22 cellular contexts compared by ENCODE assay signal in genomic region chr10:75181073-75181472, GRCh38. TPM values are rescaled to one million over a fixed set of nuclear protein-coding genes. Genes with fewer than 3 reads are reported as not detected.
A peak's percentile ranks its signal among the peaks of the same experiment; 100 is the strongest.
DNase-seq lines count a peak whose midpoint lies in the region; ATAC-seq and TF ChIP-seq lines count a peak whose summit lies in the region.
"Had no signal": no experiment of that assay in that cellular context is flagged by ENCODE, and none has a peak within 500 bp of the region (broad histone marks: within the 10 kb centered on the region; RNA-seq: fewer than 3 reads in every experiment).

No MANE protein-coding gene starts in this region.

- no peak for TF ChIP-seq CTCF in activated CD8-positive, alpha-beta T cell treated with anti-CD3 and anti-CD28 coated beads for 36 hours (IDR thresholded peaks at IDR 0.05)
- no peak for TF ChIP-seq CTCF in ovary (IDR thresholded peaks at IDR 0.05)

- H3K4ac ChIP-seq in mesenchymal stem cell (ENCODE audit: low read depth in 1 of 2, low read length in 2 of 2) = no peak overlapping the region

- H3K27ac ChIP-seq in CD4-positive, alpha-beta memory T cell (ENCODE audit: low read depth, low read length) = no peak overlapping the region
- H3K27ac ChIP-seq in mesenchymal stem cell (ENCODE audit: low read length, poor library complexity, severe bottlenecking) (no peak overlapping the region), ovary (peak overlapping the region in 1 of 2 donors; percentile 51)
- H3K27ac ChIP-seq: prostate gland, suprapubic skin had no signal

- H3K27me3 Mint-ChIP-seq in activated CD8-positive, alpha-beta T cell treated with anti-CD3 and anti-CD28 coated beads for 36 hours = no peaks in the 10 kb centered on the region
- no peaks in the 10 kb centered on the region for H3K27me3 Mint-ChIP-seq in activated CD8-positive, alpha-beta T cell treated with anti-CD3 and anti-CD28 coated beads, Interleukin-2, amount 10 ng/mL, durations not matched to agents 7 days and 5 days (ENCODE audit: low read depth)
- no peaks in the 10 kb centered on the region for H3K27me3 Mint-ChIP-seq in CD4-positive, alpha-beta memory T cell
- H3K27me3 Mint-ChIP-seq in activated T-helper 17 cell treated with anti-CD3 and anti-CD28 coated beads, Interleukin-2, amount 50 U/mL, for 72 hours = no peaks in the 10 kb centered on the region
- H3K27me3 Mint-ChIP-seq: activated naive CD4-positive, alpha-beta T cell treated with anti-CD3 and anti-CD28 coated beads, Interleukin-2, amount 10 ng/mL, durations not matched to agents 7 days and 5 days; B cell had no signal

- no peak overlapping the region for H4K8ac ChIP-seq in mesenchymal stem cell (ENCODE audit: low read length)

- H3K18ac ChIP-seq in mesenchymal stem cell (ENCODE audit: low read depth in 1 of 2, low read length in 2 of 2) = no peak overlapping the region

- CTCF ChIA-PET in activated CD8-positive, alpha-beta T cell treated with anti-CD3 and anti-CD28 coated beads for 36 hours (lab: Charles Lee) = interaction anchor here (1.0 to 1.3 kb wide), 4 partner anchors 45 to 68 kb away, joined by 3 to 4 read pairs (median 4); partner anchors contain the start of gene COMTD1
- CTCF ChIA-PET in activated CD8-positive, alpha-beta T cell treated with anti-CD3 and anti-CD28 coated beads, Interleukin-2, amount 10 ng/mL, durations not matched to agents 7 days and 5 days (lab: Charles Lee) = interaction anchor here (1.5 to 16.6 kb wide), 2 partner anchors 30 to 51 kb away, joined by 4 to 279 read pairs; partner anchors contain the start of genes COMTD1 and VDAC2
- CTCF ChIA-PET in CD4-positive, alpha-beta memory T cell (lab: Charles Lee; ENCODE audit: partially characterized antibody) = interaction anchor here (12.5 kb wide), 1 partner anchor 49 kb away, joined by 399 read pairs; the partner anchor contains the start of gene COMTD1

- H3K79me1 ChIP-seq in mesenchymal stem cell (replicated peaks; ENCODE audit: low read length, poor library complexity, severe bottlenecking) = peaks cover 16% of the 10 kb centered on the region

- H2BK5ac ChIP-seq in mesenchymal stem cell (ENCODE audit: low read depth, low read length, poor library complexity, severe bottlenecking) = no peak overlapping the region

- intact Hi-C loops in activated CD8-positive, alpha-beta T cell treated with anti-CD3 and anti-CD28 coated beads for 36 hours (cut with micrococcal nuclease) = no loop called here
- intact Hi-C loops in CD4-positive, alpha-beta memory T cell (cut with micrococcal nuclease) = no loop called here
- intact Hi-C loops in ovary (cut with DNase I) = loop anchor here in 1 of 4 donors (10.0 kb wide), 1 partner anchor 54 kb away; the partner anchor contains the start of gene COMTD1

- TF ChIP-seq EP300 in ovary (IDR thresholded peaks at IDR 0.05) = no peak

- ATAC-seq in activated CD8-positive, alpha-beta T cell treated with anti-CD3 and anti-CD28 coated beads for 36 hours = peak; percentile 79
- no peak for ATAC-seq in activated CD8-positive, alpha-beta T cell treated with anti-CD3 and anti-CD28 coated beads, Interleukin-2, amount 10 ng/mL, durations not matched to agents 7 days and 5 days
- ATAC-seq in activated T-helper 17 cell treated with anti-CD3 and anti-CD28 coated beads, Interleukin-2, amount 50 U/mL, for 72 hours (replicated peaks) = peak; percentile 87

- H2BK120ac ChIP-seq in mesenchymal stem cell (ENCODE audit: low read depth, low read length) = no peak overlapping the region

- POLR2A ChIA-PET in activated CD8-positive, alpha-beta T cell treated with anti-CD3 and anti-CD28 coated beads for 36 hours (lab: Charles Lee) = no interaction called here
- POLR2A ChIA-PET in activated CD8-positive, alpha-beta T cell treated with anti-CD3 and anti-CD28 coated beads, Interleukin-2, amount 10 ng/mL, durations not matched to agents 7 days and 5 days (lab: Charles Lee) = interaction anchor here (0.6 kb wide), 1 partner anchor 29 kb away, joined by 4 read pairs; no protein-coding TSS in a partner anchor
- POLR2A ChIA-PET in CD4-positive, alpha-beta memory T cell (lab: Charles Lee; ENCODE audit: partially characterized antibody) = no interaction called here

- peaks cover 1% of the 10 kb centered on the region for H3K36me3 ChIP-seq in CD4-positive, alpha-beta memory T cell (ENCODE audit: insufficient read depth, low read length)
- H3K36me3 ChIP-seq in mesenchymal stem cell (ENCODE audit: control insufficient read depth in 1 of 2, insufficient read depth in 2 of 2, low read depth in 1 of 2, low read length in 2 of 2) = peaks cover 8 to 35% of the 10 kb centered on the region in 2 experiments
- no peaks in the 10 kb centered on the region for H3K36me3 ChIP-seq in ovary
- H3K36me3 ChIP-seq: prostate gland had no signal

- no peak overlapping the region for H4K91ac ChIP-seq in mesenchymal stem cell (ENCODE audit: low read length)

- no peak overlapping the region for H3K4me3 ChIP-seq in CD4-positive, alpha-beta memory T cell (ENCODE audit: low read length in 2 of 2)
- H3K4me3 ChIP-seq in mesenchymal stem cell (ENCODE audit: insufficient read depth in 1 of 2, low read depth in 1 of 2, low read length in 2 of 2) = peak overlapping the region in 1 of 2 experiments; percentile 20
- no peak overlapping the region for H3K4me3 ChIP-seq in ovary
- H3K4me3 ChIP-seq: dorsolateral prefrontal cortex, prostate gland, suprapubic skin, vagina had no signal

- no peak overlapping the region for H2BK15ac ChIP-seq in mesenchymal stem cell (ENCODE audit: low read depth, poor library complexity, severe bottlenecking)

- peaks cover 19% of the 10 kb centered on the region for H3K36me3 Mint-ChIP-seq in activated CD8-positive, alpha-beta T cell treated with anti-CD3 and anti-CD28 coated beads for 36 hours (ENCODE audit: low read depth)
- H3K36me3 Mint-ChIP-seq in activated CD8-positive, alpha-beta T cell treated with anti-CD3 and anti-CD28 coated beads, Interleukin-2, amount 10 ng/mL, durations not matched to agents 7 days and 5 days (ENCODE audit: low read depth) = peaks cover 34% of the 10 kb centered on the region
- H3K36me3 Mint-ChIP-seq in CD4-positive, alpha-beta memory T cell = peaks cover 14 to 35% of the 10 kb centered on the region in 2 donors
- H3K36me3 Mint-ChIP-seq in activated T-helper 17 cell treated with anti-CD3 and anti-CD28 coated beads, Interleukin-2, amount 50 U/mL, for 72 hours (ENCODE audit: low read depth) = peaks cover 51% of the 10 kb centered on the region

- H2AFZ ChIP-seq in mesenchymal stem cell (ENCODE audit: low read depth, low read length) = no peak overlapping the region

- no peak overlapping the region for H3K4me3 Mint-ChIP-seq in activated CD8-positive, alpha-beta T cell treated with anti-CD3 and anti-CD28 coated beads for 36 hours
- no peak overlapping the region for H3K4me3 Mint-ChIP-seq in activated CD8-positive, alpha-beta T cell treated with anti-CD3 and anti-CD28 coated beads, Interleukin-2, amount 10 ng/mL, durations not matched to agents 7 days and 5 days
- no peak overlapping the region for H3K4me3 Mint-ChIP-seq in CD4-positive, alpha-beta memory T cell
- H3K4me3 Mint-ChIP-seq in activated T-helper 17 cell treated with anti-CD3 and anti-CD28 coated beads, Interleukin-2, amount 50 U/mL, for 72 hours = no peak overlapping the region
- H3K4me3 Mint-ChIP-seq: activated naive CD4-positive, alpha-beta T cell treated with anti-CD3 and anti-CD28 coated beads, Interleukin-2, amount 10 ng/mL, durations not matched to agents 7 days and 5 days; B cell had no signal

- H3K23ac ChIP-seq in mesenchymal stem cell (ENCODE audit: low read length in 2 of 2) = no peak overlapping the region

- no peak overlapping the region for H2BK12ac ChIP-seq in mesenchymal stem cell (ENCODE audit: low read length in 2 of 2)

- peak overlapping the region; percentile 61 for H3K9ac ChIP-seq in mesenchymal stem cell (ENCODE audit: low read length)

- no peak overlapping the region for H2AK5ac ChIP-seq in mesenchymal stem cell (ENCODE audit: low read length, severe bottlenecking)

- no peak for TF ChIP-seq POLR2A in ovary (IDR thresholded peaks at IDR 0.05)

- H3K4me1 Mint-ChIP-seq in activated CD8-positive, alpha-beta T cell treated with anti-CD3 and anti-CD28 coated beads for 36 hours (ENCODE audit: low read depth) = peaks cover 32% of the 10 kb centered on the region
- peaks cover 30% of the 10 kb centered on the region for H3K4me1 Mint-ChIP-seq in activated CD8-positive, alpha-beta T cell treated with anti-CD3 and anti-CD28 coated beads, Interleukin-2, amount 10 ng/mL, durations not matched to agents 7 days and 5 days (ENCODE audit: low read depth)
- peaks cover 0 to 6% (median 0%) of the 10 kb centered on the region in 4 donors for H3K4me1 Mint-ChIP-seq in CD4-positive, alpha-beta memory T cell
- H3K4me1 Mint-ChIP-seq in activated T-helper 17 cell treated with anti-CD3 and anti-CD28 coated beads, Interleukin-2, amount 50 U/mL, for 72 hours = peaks cover 16% of the 10 kb centered on the region
- H3K4me1 Mint-ChIP-seq: B cell had no signal

- 71% methylated on average over 1 of the region's 1 CpG for WGBS in mesenchymal stem cell
- 56 to 72% (median 66%) methylated on average over 1 of the region's 1 CpG for WGBS in ovary, 3 donors

- DNase-seq in activated CD8-positive, alpha-beta T cell treated with anti-CD3 and anti-CD28 coated beads for 36 hours = no peak
- DNase-seq in activated CD8-positive, alpha-beta T cell treated with anti-CD3 and anti-CD28 coated beads, Interleukin-2, amount 10 ng/mL, durations not matched to agents 7 days and 5 days = no peak
- DNase-seq in CD4-positive, alpha-beta memory T cell = no peak
- DNase-seq in mesenchymal stem cell (no peak), NCI-H1417 (lab: John Stamatoyannopoulos, UW) (no peak), ovary (no peak), DMS 273 treated with DMSO at 0.1 percent for 48 hours (lab: John Stamatoyannopoulos, UW) (no peak)
- DNase-seq: activated CD8-positive, alpha-beta memory T cell treated with anti-CD3 and anti-CD28 coated beads, Interleukin-2, amount 50 U/mL, for 48 hours; activated naive CD4-positive, alpha-beta T cell treated with anti-CD3 and anti-CD28 coated beads, Interleukin-2, amount 10 ng/mL, durations not matched to agents 7 days and 5 days; central memory CD4-positive, alpha-beta T cell; DMS79; dorsolateral prefrontal cortex; GF-D8; NCI-H1105; NCI-H2081 treated with DMSO at 0.1 percent for 48 hours; NCI-H446 treated with DMSO at 0.1 percent for 48 hours; OCI-M1 had no signal

- H3K27me3 ChIP-seq in CD4-positive, alpha-beta memory T cell (ENCODE audit: insufficient read depth, low read length) = no peaks in the 10 kb centered on the region
- H3K27me3 ChIP-seq in mesenchymal stem cell (ENCODE audit: control insufficient read depth in 1 of 2, insufficient read depth in 1 of 2, low read length in 2 of 2) (no peaks in the 10 kb centered on the region), ovary (no peaks in the 10 kb centered on the region)
- H3K27me3 ChIP-seq: dorsolateral prefrontal cortex, suprapubic skin, vagina had no signal

- no peaks in the 10 kb centered on the region for H3K9me3 ChIP-seq in CD4-positive, alpha-beta memory T cell (ENCODE audit: control insufficient read depth in 1 of 2, low read length in 2 of 2)
- H3K9me3 ChIP-seq in mesenchymal stem cell (ENCODE audit: control insufficient read depth, low read length) (no peaks in the 10 kb centered on the region), ovary (no peaks in the 10 kb centered on the region)
- H3K9me3 ChIP-seq: prostate gland, suprapubic skin, vagina had no signal

- H3K9me3 Mint-ChIP-seq in activated CD8-positive, alpha-beta T cell treated with anti-CD3 and anti-CD28 coated beads for 36 hours = no peaks in the 10 kb centered on the region
- H3K9me3 Mint-ChIP-seq in activated CD8-positive, alpha-beta T cell treated with anti-CD3 and anti-CD28 coated beads, Interleukin-2, amount 10 ng/mL, durations not matched to agents 7 days and 5 days (ENCODE audit: insufficient read depth) = no peaks in the 10 kb centered on the region
- no peaks in the 10 kb centered on the region for H3K9me3 Mint-ChIP-seq in CD4-positive, alpha-beta memory T cell
- no peaks in the 10 kb centered on the region for H3K9me3 Mint-ChIP-seq in activated T-helper 17 cell treated with anti-CD3 and anti-CD28 coated beads, Interleukin-2, amount 50 U/mL, for 72 hours
- H3K9me3 Mint-ChIP-seq: activated naive CD4-positive, alpha-beta T cell treated with anti-CD3 and anti-CD28 coated beads, Interleukin-2, amount 10 ng/mL, durations not matched to agents 7 days and 5 days had no signal

- peak overlapping the region; percentile 45 for H3K27ac Mint-ChIP-seq in activated CD8-positive, alpha-beta T cell treated with anti-CD3 and anti-CD28 coated beads for 36 hours
- H3K27ac Mint-ChIP-seq in activated CD8-positive, alpha-beta T cell treated with anti-CD3 and anti-CD28 coated beads, Interleukin-2, amount 10 ng/mL, durations not matched to agents 7 days and 5 days = no peak overlapping the region
- H3K27ac Mint-ChIP-seq in CD4-positive, alpha-beta memory T cell = peak overlapping the region in 4 of 7 donors; percentile 18 to 61 (median 36)
- H3K27ac Mint-ChIP-seq in activated T-helper 17 cell treated with anti-CD3 and anti-CD28 coated beads, Interleukin-2, amount 50 U/mL, for 72 hours = peak overlapping the region; percentile 60
- H3K27ac Mint-ChIP-seq: activated naive CD4-positive, alpha-beta T cell treated with anti-CD3 and anti-CD28 coated beads, Interleukin-2, amount 10 ng/mL, durations not matched to agents 7 days and 5 days; B cell had no signal

- H3K14ac ChIP-seq in mesenchymal stem cell (ENCODE audit: low read length in 2 of 2) = no peak overlapping the region

- no peak overlapping the region for H3K4me2 ChIP-seq in mesenchymal stem cell (ENCODE audit: low read length, poor library complexity, severe bottlenecking)

- no peaks in the 10 kb centered on the region for H3K4me1 ChIP-seq in CD4-positive, alpha-beta memory T cell (ENCODE audit: insufficient read depth, low read length)
- H3K4me1 ChIP-seq in mesenchymal stem cell (ENCODE audit: control insufficient read depth, insufficient read depth, low read depth, low read length) = no peaks in the 10 kb centered on the region
- H3K4me1 ChIP-seq in ovary (ENCODE audit: insufficient read depth) = peaks cover 1% of the 10 kb centered on the region
- H3K4me1 ChIP-seq: prostate gland had no signal

RNA-seq across cellular contexts. Expression of gene VDAC2, which starts 29.5 kb away (rescaled TPM):
- 100 to 1,000 TPM; 253 to 263 TPM for total RNA-seq in activated CD8-positive, alpha-beta T cell treated with anti-CD3 and anti-CD28 coated beads for 36 hours
- total RNA-seq in activated CD8-positive, alpha-beta T cell treated with anti-CD3 and anti-CD28 coated beads, Interleukin-2, amount 10 ng/mL, durations not matched to agents 7 days and 5 days = 100 to 1,000 TPM; 152 to 159 TPM
- total RNA-seq in CD4-positive, alpha-beta memory T cell = 10 to 100 TPM; 76.9 to 79.0 TPM
- polyA plus RNA-seq in CD4-positive, alpha-beta memory T cell = 100 to 1,000 TPM; 149 to 192 TPM
- total RNA-seq in activated T-helper 17 cell treated with anti-CD3 and anti-CD28 coated beads, Interleukin-2, amount 50 U/mL, for 72 hours = 100 to 1,000 TPM; 211 to 254 TPM
- 152 TPM for polyA plus RNA-seq in mesenchymal stem cell (2013, experiment 1 of 2)
- polyA plus RNA-seq in mesenchymal stem cell (2013, experiment 2 of 2) = 153 TPM
- total RNA-seq in ovary = 100 to 1,000 TPM; 106 to 170 (median 125) TPM
- 100 to 1,000 TPM; 141 to 252 TPM for polyA plus RNA-seq in ovary

RNA-seq across cellular contexts. Expression of gene COMTD1, which starts 54.7 kb away (rescaled TPM):
- 10 to 100 TPM; 54.5 to 58.1 TPM for total RNA-seq in activated CD8-positive, alpha-beta T cell treated with anti-CD3 and anti-CD28 coated beads for 36 hours
- 10 to 100 TPM; 58.6 to 62.5 TPM for total RNA-seq in activated CD8-positive, alpha-beta T cell treated with anti-CD3 and anti-CD28 coated beads, Interleukin-2, amount 10 ng/mL, durations not matched to agents 7 days and 5 days
- 10 to 100 TPM; 12.7 to 15.4 TPM for total RNA-seq in CD4-positive, alpha-beta memory T cell
- polyA plus RNA-seq in CD4-positive, alpha-beta memory T cell = 10 to 100 TPM; 22.3 TPM
- 10 to 100 TPM; 29.4 to 50.9 TPM for total RNA-seq in activated T-helper 17 cell treated with anti-CD3 and anti-CD28 coated beads, Interleukin-2, amount 50 U/mL, for 72 hours
- 11.1 TPM for polyA plus RNA-seq in mesenchymal stem cell (2013, experiment 1 of 2)
- polyA plus RNA-seq in mesenchymal stem cell (2013, experiment 2 of 2) = 8.8 TPM
- total RNA-seq in ovary = 10 to 100 TPM; 14.2 to 37.3 (median 18.4) TPM
- 10 to 100 TPM in 1 of 2 donors, not detected in 1; 15.4 TPM for polyA plus RNA-seq in ovary
